Comparison of ENCODE assay signal across 1 cellular context in genomic region chr7:34091330-34091917, GRCh38.
TF ChIP-seq lines count a peak whose summit lies in the region.

No MANE protein-coding gene starts in this region.

TF ChIP-seq in GM12878, 131 proteins besides CTCF, POLR2A, EP300 and RAD21 (continued from another document):
- TF ChIP-seq, protein P1, sequence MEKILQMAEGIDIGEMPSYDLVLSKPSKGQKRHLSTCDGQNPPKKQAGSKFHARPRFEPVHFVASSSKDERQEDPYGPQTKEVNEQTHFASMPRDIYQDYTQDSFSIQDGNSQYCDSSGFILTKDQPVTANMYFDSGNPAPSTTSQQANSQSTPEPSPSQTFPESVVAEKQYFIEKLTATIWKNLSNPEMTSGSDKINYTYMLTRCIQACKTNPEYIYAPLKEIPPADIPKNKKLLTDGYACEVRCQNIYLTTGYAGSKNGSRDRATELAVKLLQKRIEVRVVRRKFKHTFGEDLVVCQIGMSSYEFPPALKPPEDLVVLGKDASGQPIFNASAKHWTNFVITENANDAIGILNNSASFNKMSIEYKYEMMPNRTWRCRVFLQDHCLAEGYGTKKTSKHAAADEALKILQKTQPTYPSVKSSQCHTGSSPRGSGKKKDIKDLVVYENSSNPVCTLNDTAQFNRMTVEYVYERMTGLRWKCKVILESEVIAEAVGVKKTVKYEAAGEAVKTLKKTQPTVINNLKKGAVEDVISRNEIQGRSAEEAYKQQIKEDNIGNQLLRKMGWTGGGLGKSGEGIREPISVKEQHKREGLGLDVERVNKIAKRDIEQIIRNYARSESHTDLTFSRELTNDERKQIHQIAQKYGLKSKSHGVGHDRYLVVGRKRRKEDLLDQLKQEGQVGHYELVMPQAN (conservative IDR thresholded peaks at IDR 0.05), result no peak
- TF ChIP-seq MTA2 (IDR thresholded peaks at IDR 0.05; ENCODE audit: low read depth) (no peak), CHD1 (IDR thresholded peaks at IDR 0.05; ENCODE audit: low read depth, low read length) (no peak), NFXL1 (IDR thresholded peaks at IDR 0.05; ENCODE audit: borderline replicate concordance) (no peak), SREBF1 (IDR thresholded peaks at IDR 0.05; ENCODE audit: low read length) (no peak), LARP7 (IDR thresholded peaks at IDR 0.05) (no peak), ESRRA (IDR thresholded peaks at IDR 0.05; ENCODE audit: low read length) (no peak), SMAD5 (IDR thresholded peaks at IDR 0.05; ENCODE audit: low read depth) (no peak)
- TF ChIP-seq, protein P2, sequence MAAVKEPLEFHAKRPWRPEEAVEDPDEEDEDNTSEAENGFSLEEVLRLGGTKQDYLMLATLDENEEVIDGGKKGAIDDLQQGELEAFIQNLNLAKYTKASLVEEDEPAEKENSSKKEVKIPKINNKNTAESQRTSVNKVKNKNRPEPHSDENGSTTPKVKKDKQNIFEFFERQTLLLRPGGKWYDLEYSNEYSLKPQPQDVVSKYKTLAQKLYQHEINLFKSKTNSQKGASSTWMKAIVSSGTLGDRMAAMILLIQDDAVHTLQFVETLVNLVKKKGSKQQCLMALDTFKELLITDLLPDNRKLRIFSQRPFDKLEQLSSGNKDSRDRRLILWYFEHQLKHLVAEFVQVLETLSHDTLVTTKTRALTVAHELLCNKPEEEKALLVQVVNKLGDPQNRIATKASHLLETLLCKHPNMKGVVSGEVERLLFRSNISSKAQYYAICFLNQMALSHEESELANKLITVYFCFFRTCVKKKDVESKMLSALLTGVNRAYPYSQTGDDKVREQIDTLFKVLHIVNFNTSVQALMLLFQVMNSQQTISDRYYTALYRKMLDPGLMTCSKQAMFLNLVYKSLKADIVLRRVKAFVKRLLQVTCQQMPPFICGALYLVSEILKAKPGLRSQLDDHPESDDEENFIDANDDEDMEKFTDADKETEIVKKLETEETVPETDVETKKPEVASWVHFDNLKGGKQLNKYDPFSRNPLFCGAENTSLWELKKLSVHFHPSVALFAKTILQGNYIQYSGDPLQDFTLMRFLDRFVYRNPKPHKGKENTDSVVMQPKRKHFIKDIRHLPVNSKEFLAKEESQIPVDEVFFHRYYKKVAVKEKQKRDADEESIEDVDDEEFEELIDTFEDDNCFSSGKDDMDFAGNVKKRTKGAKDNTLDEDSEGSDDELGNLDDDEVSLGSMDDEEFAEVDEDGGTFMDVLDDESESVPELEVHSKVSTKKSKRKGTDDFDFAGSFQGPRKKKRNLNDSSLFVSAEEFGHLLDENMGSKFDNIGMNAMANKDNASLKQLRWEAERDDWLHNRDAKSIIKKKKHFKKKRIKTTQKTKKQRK (IDR thresholded peaks at IDR 0.05; ENCODE audit: low read depth, low read length), result no peak
TF ChIP-seq in GM12878: peak in this region for 0.
